16 cellular contexts compared by ENCODE assay signal in genomic region chr10:64573625-64574325, GRCh38.
DNase-seq lines count a peak whose midpoint lies in the region; ATAC-seq and TF ChIP-seq lines count a peak whose summit lies in the region.
"Had no signal": no experiment of that assay in that cellular context is flagged by ENCODE, and none has a peak within 500 bp of the region (broad histone marks: within the 10 kb centered on the region; RNA-seq: fewer than 3 reads in every experiment).

No MANE protein-coding gene starts in this region.

- H3K4me1 ChIP-seq in lower lobe of right lung, result no peaks in the 10 kb centered on the region
- H3K4me1 ChIP-seq in upper lobe of right lung, result no peaks in the 10 kb centered on the region
- H3K4me1 ChIP-seq: SJCRH30 had no signal

- H3K4me1 Mint-ChIP-seq in brain, result peaks cover 9% of the 10 kb centered on the region

- peak; percentile 16 for DNase-seq in HuH-7 (ENCODE audit: low spot score)
- no peak for DNase-seq in lower lobe of right lung
- DNase-seq in upper lobe of right lung, result no peak
- DNase-seq in effector CD8-positive, alpha-beta T cell (lab: John Stamatoyannopoulos, UW), result no peak
- DNase-seq: HCEC 1CT, KBM-7, NCI-H1048, NCI-H146, NCI-H2227 treated with DMSO at 0.1 percent for 48 hours, NCI-H526, OCI-M1 had no signal

- H3K36me3 ChIP-seq in lower lobe of right lung (no peaks in the 10 kb centered on the region), upper lobe of right lung (no peaks in the 10 kb centered on the region)
- H3K36me3 ChIP-seq: SJCRH30 had no signal

- no peaks in the 10 kb centered on the region for H3K36me3 Mint-ChIP-seq in brain

- no peaks in the 10 kb centered on the region for H3K9me3 ChIP-seq in lower lobe of right lung
- no peaks in the 10 kb centered on the region for H3K9me3 ChIP-seq in upper lobe of right lung
- H3K9me3 ChIP-seq: SJCRH30 had no signal

- no peak overlapping the region for H3K4me3 ChIP-seq in lower lobe of right lung
- H3K4me3 ChIP-seq in upper lobe of right lung, result no peak overlapping the region
- H3K4me3 ChIP-seq: SJCRH30 had no signal

- ATAC-seq in lower lobe of right lung (peak; percentile 74 to 88), upper lobe of right lung (peak; percentile 78), HG03571 (IDR thresholded peaks at IDR 0.05; ENCODE audit: unreplicated experiment) (no peak), GM21529 (IDR thresholded peaks at IDR 0.05; ENCODE audit: unreplicated experiment) (no peak)

- H3K27ac ChIP-seq in lower lobe of right lung (no peak overlapping the region), upper lobe of right lung (no peak overlapping the region)
- H3K27ac ChIP-seq: RWPE1, SJCRH30 had no signal

- peaks cover 0 to under 1% (median 0%) of the 10 kb centered on the region in 5 experiments for H3K9me3 Mint-ChIP-seq in brain

- intact Hi-C loops in lower lobe of right lung (cut with DNase I) (no loop called here), upper lobe of right lung (cut with DNase I) (no loop called here)

- peaks cover 6% of the 10 kb centered on the region for H3K27me3 Mint-ChIP-seq in brain

- no peak overlapping the region for H3K4me3 Mint-ChIP-seq in brain

- H3K27me3 ChIP-seq in lower lobe of right lung (ENCODE audit: low read depth), result no peaks in the 10 kb centered on the region
- H3K27me3 ChIP-seq in upper lobe of right lung, result no peaks in the 10 kb centered on the region
- H3K27me3 ChIP-seq: SJCRH30 had no signal

- no peak for TF ChIP-seq CTCF in brain (conservative IDR thresholded peaks at IDR 0.05)
- no peak for TF ChIP-seq CTCF in lower lobe of right lung (IDR thresholded peaks at IDR 0.05)
- TF ChIP-seq CTCF in upper lobe of right lung (IDR thresholded peaks at IDR 0.05), result no peak

- H3K27ac Mint-ChIP-seq in brain, result peak overlapping the region in 3 of 5 experiments; percentile 4 to 50 (median 7)

Comparison
In these comparisons a context has a peak if more than half of its experiments do, and no peak if none do; other contexts are left out.
1. ATAC-seq: peak in lower lobe of right lung (2 of 2) and upper lobe of right lung (single experiment); none in HG03571 (single experiment) and GM21529 (single experiment).